ENCODE assay signal across 1 cellular context in genomic region chr15:42996871-42997270, GRCh38.
TF ChIP-seq lines count a peak whose summit lies in the region.

No MANE protein-coding gene starts in this region.

TF ChIP-seq in H1, 55 proteins besides CTCF, POLR2A, EP300 and RAD21:
- TF ChIP-seq BRCA1 (IDR thresholded peaks at IDR 0.05; ENCODE audit: low read depth, low read length) (no peak), NANOG (IDR thresholded peaks at IDR 0.05; ENCODE audit: insufficient read depth, low read depth, low read length, poor library complexity, severe bottlenecking) (no peak), CHD2 (IDR thresholded peaks at IDR 0.05; ENCODE audit: low read length) (no peak), TEAD4 (IDR thresholded peaks at IDR 0.05; ENCODE audit: low read depth, low read length) (0 out of 2 replicates have a peak, but pooled peaks have one; percentile 22)
